ENCODE assay signal across 9 cellular contexts in the genomic region with DNA sequence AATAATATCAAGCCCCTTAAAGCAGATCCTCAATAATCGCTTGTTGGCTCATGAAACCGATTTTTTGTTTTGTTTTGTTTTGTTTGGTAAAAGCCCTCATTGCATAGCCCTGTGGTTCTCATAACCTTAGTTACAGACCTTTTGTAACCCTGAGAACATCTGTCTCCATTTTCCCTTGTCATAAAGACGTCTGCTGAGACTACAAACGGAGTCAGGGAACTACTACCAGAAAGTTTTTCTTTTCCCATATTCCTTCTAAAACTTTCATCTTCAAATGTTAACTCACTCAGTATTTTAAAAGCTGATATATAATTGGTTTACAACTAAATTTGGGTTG. TPM values are rescaled to one million over a fixed set of nuclear protein-coding genes. Genes with fewer than 3 reads are reported as not detected.
DNase-seq lines count a peak whose midpoint lies in the region; ATAC-seq and FAIRE-seq lines count a peak whose summit lies in the region.
"Had no signal": no experiment of that assay in that cellular context is flagged by ENCODE, and none has a peak within 500 bp of the region (broad histone marks: within the 10 kb centered on the region; RNA-seq: fewer than 3 reads in every experiment).

No MANE protein-coding gene starts in this region.

- no peak for FAIRE-seq in urothelium cell line (lab: Jason Lieb, UNC)

- DNase-seq in stimulated activated naive CD8-positive, alpha-beta T cell treated with anti-CD3 and anti-CD28 coated beads, Interleukin-15, Interleukin-2, amounts not matched to agents 100 U/mL and 50 U/mL, for 24 hours, result no peak
- no peak for DNase-seq in activated CD4-positive, alpha-beta memory T cell treated with anti-CD3 and anti-CD28 coated beads, Interleukin-2, amount 10 ng/mL, durations not matched to agents 7 days and 5 days
- peak; percentile 53 for DNase-seq in left kidney (ENCODE audit: low read depth, low spot score)
- no peak for DNase-seq in epidermal melanocyte (ENCODE audit: insufficient read length, low spot score)
- no peak for DNase-seq in urothelium cell line (ENCODE audit: low spot score)
- DNase-seq: activated gamma-delta T cell treated with Interleukin-2 at 50 U/mL for 16 hours had no signal

- CTCF ChIA-PET in activated CD4-positive, alpha-beta memory T cell treated with anti-CD3 and anti-CD28 coated beads, Interleukin-2, amount 10 ng/mL, durations not matched to agents 7 days and 5 days (lab: Charles Lee), result interaction anchor here (1.0 to 8.6 kb wide), 8 partner anchors 10 to 137 kb away, joined by 3 to 88 read pairs (median 3); a partner anchor contains a TSS

- no peaks in the 10 kb centered on the region for H3K9me3 Mint-ChIP-seq in stimulated activated naive CD8-positive, alpha-beta T cell treated with anti-CD3 and anti-CD28 coated beads, Interleukin-15, Interleukin-2, amounts not matched to agents 100 ng/mL and 50 ng/mL, for 24 hours
- H3K9me3 Mint-ChIP-seq in activated CD4-positive, alpha-beta memory T cell treated with anti-CD3 and anti-CD28 coated beads, Interleukin-2, amount 10 ng/mL, durations not matched to agents 7 days and 5 days, result no peaks in the 10 kb centered on the region

- no peak for ATAC-seq in stimulated activated naive CD8-positive, alpha-beta T cell treated with anti-CD3 and anti-CD28 coated beads, Interleukin-15, Interleukin-2, amounts not matched to agents 100 U/mL and 50 U/mL, for 24 hours
- ATAC-seq in HG02759 (IDR thresholded peaks at IDR 0.05; ENCODE audit: unreplicated experiment) (no peak), HG02970 (IDR thresholded peaks at IDR 0.05; ENCODE audit: low FRiP score, unreplicated experiment) (no peak)

- peaks cover 32% of the 10 kb centered on the region for H3K4me1 Mint-ChIP-seq in stimulated activated naive CD8-positive, alpha-beta T cell treated with anti-CD3 and anti-CD28 coated beads, Interleukin-15, Interleukin-2, amounts not matched to agents 100 ng/mL and 50 ng/mL, for 24 hours (ENCODE audit: low read depth)
- peaks cover 36% of the 10 kb centered on the region for H3K4me1 Mint-ChIP-seq in activated CD4-positive, alpha-beta memory T cell treated with anti-CD3 and anti-CD28 coated beads, Interleukin-2, amount 10 ng/mL, durations not matched to agents 7 days and 5 days

- peak overlapping the region; percentile 93 for H3K27ac Mint-ChIP-seq in stimulated activated naive CD8-positive, alpha-beta T cell treated with anti-CD3 and anti-CD28 coated beads, Interleukin-15, Interleukin-2, amounts not matched to agents 100 ng/mL and 50 ng/mL, for 24 hours
- no peak overlapping the region for H3K27ac Mint-ChIP-seq in activated CD4-positive, alpha-beta memory T cell treated with anti-CD3 and anti-CD28 coated beads, Interleukin-2, amount 10 ng/mL, durations not matched to agents 7 days and 5 days

- peak overlapping the region; percentile 86 for H3K4me3 Mint-ChIP-seq in stimulated activated naive CD8-positive, alpha-beta T cell treated with anti-CD3 and anti-CD28 coated beads, Interleukin-15, Interleukin-2, amounts not matched to agents 100 ng/mL and 50 ng/mL, for 24 hours
- H3K4me3 Mint-ChIP-seq in activated CD4-positive, alpha-beta memory T cell treated with anti-CD3 and anti-CD28 coated beads, Interleukin-2, amount 10 ng/mL, durations not matched to agents 7 days and 5 days, result peak overlapping the region; percentile 82

- H3K36me3 Mint-ChIP-seq in stimulated activated naive CD8-positive, alpha-beta T cell treated with anti-CD3 and anti-CD28 coated beads, Interleukin-15, Interleukin-2, amounts not matched to agents 100 ng/mL and 50 ng/mL, for 24 hours (ENCODE audit: low read depth), result peaks cover 17% of the 10 kb centered on the region
- peaks cover 12% of the 10 kb centered on the region for H3K36me3 Mint-ChIP-seq in activated CD4-positive, alpha-beta memory T cell treated with anti-CD3 and anti-CD28 coated beads, Interleukin-2, amount 10 ng/mL, durations not matched to agents 7 days and 5 days (ENCODE audit: low read depth)

- H3K27me3 Mint-ChIP-seq in stimulated activated naive CD8-positive, alpha-beta T cell treated with anti-CD3 and anti-CD28 coated beads, Interleukin-15, Interleukin-2, amounts not matched to agents 100 ng/mL and 50 ng/mL, for 24 hours, result no peaks in the 10 kb centered on the region
- H3K27me3 Mint-ChIP-seq in activated CD4-positive, alpha-beta memory T cell treated with anti-CD3 and anti-CD28 coated beads, Interleukin-2, amount 10 ng/mL, durations not matched to agents 7 days and 5 days, result no peaks in the 10 kb centered on the region

- POLR2A ChIA-PET in activated CD4-positive, alpha-beta memory T cell treated with anti-CD3 and anti-CD28 coated beads, Interleukin-2, amount 10 ng/mL, durations not matched to agents 7 days and 5 days (lab: Charles Lee), result interaction anchor here (1.0 to 13.8 kb wide), 16 partner anchors 11 to 349 kb away, joined by 3 to 180 read pairs (median 8); a partner anchor contains a TSS

RNA-seq across cellular contexts. Expression of a gene that starts 1.3 kb away (rescaled TPM):
- 100 to 1,000 TPM; 317 to 335 TPM for total RNA-seq in activated CD4-positive, alpha-beta memory T cell treated with anti-CD3 and anti-CD28 coated beads, Interleukin-2, amount 10 ng/mL, durations not matched to agents 7 days and 5 days

RNA-seq across cellular contexts. Expression of a gene that starts 43.8 kb away (rescaled TPM):
- total RNA-seq in activated CD4-positive, alpha-beta memory T cell treated with anti-CD3 and anti-CD28 coated beads, Interleukin-2, amount 10 ng/mL, durations not matched to agents 7 days and 5 days, result under 1 TPM; 0.53 to 0.83 TPM

RNA-seq across cellular contexts. Expression of a gene that starts 59.5 kb away (rescaled TPM):
- 10 to 100 TPM; 25.4 to 27.4 TPM for total RNA-seq in activated CD4-positive, alpha-beta memory T cell treated with anti-CD3 and anti-CD28 coated beads, Interleukin-2, amount 10 ng/mL, durations not matched to agents 7 days and 5 days
